36 cellular contexts compared by ENCODE assay signal in the genomic region with DNA sequence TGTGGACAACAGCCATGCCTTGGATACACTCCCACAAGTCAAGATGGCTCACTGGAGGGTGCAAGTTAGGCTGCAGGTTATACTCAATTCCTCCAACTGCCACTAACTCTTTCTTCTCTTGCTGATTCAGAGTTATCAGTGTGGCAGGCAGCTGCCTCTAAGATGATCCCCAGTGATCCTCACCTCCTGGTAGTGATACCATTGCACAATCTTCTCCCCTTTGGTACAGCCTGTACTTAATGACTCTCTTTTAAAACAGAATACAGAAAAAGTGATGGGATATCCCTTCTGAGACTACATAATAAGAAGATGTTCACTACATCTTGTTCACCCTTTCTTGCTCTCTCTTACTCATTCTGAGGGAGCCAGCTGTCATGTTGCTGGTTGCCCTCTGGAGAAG.
"Had no signal": no experiment of that assay in that cellular context is flagged by ENCODE, and none has a peak within 500 bp of the region (broad histone marks: within the 10 kb centered on the region; RNA-seq: fewer than 3 reads in every experiment).

No MANE protein-coding gene starts in this region.

- H3K9me3 Mint-ChIP-seq: activated naive CD4-positive, alpha-beta T cell treated with anti-CD3 and anti-CD28 coated beads, Interleukin-2, amount 50 U/mL, for 24 hours; activated naive CD8-positive, alpha-beta T cell treated with anti-CD3 and anti-CD28 coated beads, Interleukin-2, amount 50 U/mL, for 24 hours; activated T-helper 2 cell treated with anti-CD3 and anti-CD28 coated beads, Interferon-gamma antibody, Interleukin-2, Interleukin-4, amounts not matched to agents 10 μg/mL and 5 μg/mL and 100 μg/mL, durations not matched to agents 14 hours and 24 hours and 36 hours had no signal

- H3K4me3 ChIP-seq: adrenal gland, ascending aorta, breast epithelium, cardiac muscle cell, colonic mucosa, esophagus squamous epithelium, heart left ventricle had no signal

- H3K27ac Mint-ChIP-seq: activated CD4-positive, alpha-beta memory T cell treated with anti-CD3 and anti-CD28 coated beads for 36 hours; activated CD4-positive, alpha-beta T cell treated with anti-CD3 and anti-CD28 coated beads for 36 hours; activated CD4-positive, alpha-beta T cell treated with anti-CD3 and anti-CD28 coated beads, Interleukin-2, amount 10 ng/mL, durations not matched to agents 24 days and 14 days; activated CD8-positive, alpha-beta memory T cell treated with anti-CD3 and anti-CD28 coated beads, Interleukin-2, amount 10 ng/mL, durations not matched to agents 7 days and 5 days; activated CD8-positive, alpha-beta T cell treated with anti-CD3 and anti-CD28 coated beads, Interleukin-2, amount 10 ng/mL, durations not matched to agents 7 days and 5 days; activated naive CD4-positive, alpha-beta T cell treated with anti-CD3 and anti-CD28 coated beads for 36 hours; activated naive CD4-positive, alpha-beta T cell treated with anti-CD3 and anti-CD28 coated beads, Interleukin-2, amount 50 U/mL, for 24 hours; activated naive CD8-positive, alpha-beta T cell treated with anti-CD3 and anti-CD28 coated beads for 36 hours; activated naive CD8-positive, alpha-beta T cell treated with anti-CD3 and anti-CD28 coated beads, Interleukin-2, amount 50 U/mL, for 24 hours; activated T-helper 1 cell treated with anti-CD3 and anti-CD28 coated beads, Interleukin-12 subunit alpha, Interleukin-12 subunit beta, Interleukin-2, Interleukin-4 antibody, amounts not matched to agents 30 ng/mL and 10 ng/mL and 1 ng/mL, durations not matched to agents 14 hours and 24 hours and 36 hours; activated T-helper 2 cell treated with anti-CD3 and anti-CD28 coated beads, Interferon-gamma antibody, Interleukin-2, Interleukin-4, amounts not matched to agents 10 μg/mL and 5 μg/mL and 100 μg/mL, durations not matched to agents 14 hours and 24 hours and 36 hours; brain; T-helper 17 cell; T-helper 2 cell treated with Interferon-gamma antibody and Interleukin-4, amounts not matched to agents 5 μg/mL and 100 μg/mL, for 36 hours had no signal

- H3K4me3 Mint-ChIP-seq: activated CD4-positive, alpha-beta memory T cell treated with anti-CD3 and anti-CD28 coated beads for 36 hours; activated CD4-positive, alpha-beta T cell treated with anti-CD3 and anti-CD28 coated beads for 36 hours; activated CD4-positive, alpha-beta T cell treated with anti-CD3 and anti-CD28 coated beads, Interleukin-2, amount 10 ng/mL, durations not matched to agents 24 days and 14 days; activated CD8-positive, alpha-beta memory T cell treated with anti-CD3 and anti-CD28 coated beads, Interleukin-2, amount 10 ng/mL, durations not matched to agents 7 days and 5 days; activated CD8-positive, alpha-beta T cell treated with anti-CD3 and anti-CD28 coated beads, Interleukin-2, amount 10 ng/mL, durations not matched to agents 7 days and 5 days; activated naive CD4-positive, alpha-beta T cell treated with anti-CD3 and anti-CD28 coated beads for 36 hours; activated naive CD4-positive, alpha-beta T cell treated with anti-CD3 and anti-CD28 coated beads, Interleukin-2, amount 50 U/mL, for 24 hours; activated naive CD8-positive, alpha-beta T cell treated with anti-CD3 and anti-CD28 coated beads for 36 hours; activated naive CD8-positive, alpha-beta T cell treated with anti-CD3 and anti-CD28 coated beads, Interleukin-2, amount 50 U/mL, for 24 hours; activated T-helper 1 cell treated with anti-CD3 and anti-CD28 coated beads, Interleukin-12 subunit alpha, Interleukin-12 subunit beta, Interleukin-2, Interleukin-4 antibody, amounts not matched to agents 30 ng/mL and 10 ng/mL and 1 ng/mL, durations not matched to agents 14 hours and 24 hours and 36 hours; brain; T-helper 17 cell; T-helper 2 cell treated with Interferon-gamma antibody and Interleukin-4, amounts not matched to agents 5 μg/mL and 100 μg/mL, for 36 hours had no signal

- H3K4me1 Mint-ChIP-seq: activated naive CD4-positive, alpha-beta T cell treated with anti-CD3 and anti-CD28 coated beads, Interleukin-2, amount 50 U/mL, for 24 hours; activated naive CD8-positive, alpha-beta T cell treated with anti-CD3 and anti-CD28 coated beads for 36 hours; activated naive CD8-positive, alpha-beta T cell treated with anti-CD3 and anti-CD28 coated beads, Interleukin-2, amount 50 U/mL, for 24 hours; T-helper 17 cell had no signal

- H3K36me3 Mint-ChIP-seq: activated CD4-positive, alpha-beta memory T cell treated with anti-CD3 and anti-CD28 coated beads for 36 hours; activated naive CD8-positive, alpha-beta T cell treated with anti-CD3 and anti-CD28 coated beads for 36 hours; brain had no signal

- FAIRE-seq: frontal cortex had no signal

- ATAC-seq: activated CD4-positive, alpha-beta T cell treated with anti-CD3 and anti-CD28 coated beads for 36 hours; activated CD8-positive, alpha-beta memory T cell treated with anti-CD3 and anti-CD28 coated beads, Interleukin-2, amount 10 ng/mL, durations not matched to agents 7 days and 5 days; activated CD8-positive, alpha-beta T cell treated with anti-CD3 and anti-CD28 coated beads, Interleukin-2, amount 10 ng/mL, durations not matched to agents 7 days and 5 days; activated naive CD8-positive, alpha-beta T cell treated with anti-CD3 and anti-CD28 coated beads, Interleukin-2, amount 50 U/mL, for 24 hours; heart left ventricle; T-helper 17 cell had no signal

- H3K9me3 ChIP-seq: adrenal gland, ascending aorta, breast epithelium, colonic mucosa had no signal

- DNase-seq: activated CD4-positive, alpha-beta memory T cell treated with anti-CD3 and anti-CD28 coated beads for 36 hours; activated CD4-positive, alpha-beta T cell treated with anti-CD3 and anti-CD28 coated beads for 36 hours; activated CD4-positive, alpha-beta T cell treated with anti-CD3 and anti-CD28 coated beads, Interleukin-2, amount 10 ng/mL, durations not matched to agents 24 days and 14 days; activated CD4-positive, CD25-positive, alpha-beta regulatory T cell; activated CD4-positive, CD25-positive, alpha-beta regulatory T cell treated with anti-CD3 and anti-CD28 coated beads, Interleukin-2, amount 50 U/mL, for 72 hours; activated CD8-positive, alpha-beta memory T cell treated with anti-CD3 and anti-CD28 coated beads, Interleukin-2, amount 10 ng/mL, durations not matched to agents 7 days and 5 days; activated CD8-positive, alpha-beta memory T cell treated with anti-CD3 and anti-CD28 coated beads, Interleukin-2, amount 50 U/mL, for 4 hours; activated CD8-positive, alpha-beta T cell treated with anti-CD3 and anti-CD28 coated beads, Interleukin-2, amount 10 ng/mL, durations not matched to agents 7 days and 5 days; activated effector memory CD4-positive, alpha-beta T cell treated with anti-CD3 and anti-CD28 coated beads, Interleukin-2, amount 50 U/mL, for 16 hours; activated naive CD4-positive, alpha-beta T cell treated with anti-CD3 and anti-CD28 coated beads for 36 hours; activated naive CD8-positive, alpha-beta T cell treated with anti-CD3 and anti-CD28 coated beads for 36 hours; activated naive CD8-positive, alpha-beta T cell treated with anti-CD3 and anti-CD28 coated beads, Interleukin-2, amount 50 U/mL, for 24 hours; activated T-cell treated with anti-CD3 and anti-CD28 coated beads, Interleukin-2, amount 50 U/mL, for 1 hour; activated T-cell treated with anti-CD3 and anti-CD28 coated beads, Interleukin-2, amount 50 U/mL, for 48 hours; adrenal gland; central memory CD4-positive, alpha-beta T cell; cerebellar nuclear complex; colonic mucosa; effector CD8-positive, alpha-beta T cell; erythroblast; esophagus squamous epithelium; foreskin fibroblast; glutamatergic neuron; heart left ventricle; T-helper 1 cell; T-helper 17 cell; T1000 had no signal

- H3K27ac ChIP-seq: adrenal gland, ascending aorta, breast epithelium, cardiac muscle cell, colonic mucosa, esophagus squamous epithelium, heart left ventricle had no signal

- H3K36me3 ChIP-seq: adrenal gland, ascending aorta, breast epithelium, cardiac muscle cell, colonic mucosa, esophagus squamous epithelium, heart left ventricle had no signal

- H3K27me3 Mint-ChIP-seq: activated CD4-positive, alpha-beta memory T cell treated with anti-CD3 and anti-CD28 coated beads for 36 hours; activated naive CD4-positive, alpha-beta T cell treated with anti-CD3 and anti-CD28 coated beads, Interleukin-2, amount 50 U/mL, for 24 hours; activated naive CD8-positive, alpha-beta T cell treated with anti-CD3 and anti-CD28 coated beads for 36 hours; activated naive CD8-positive, alpha-beta T cell treated with anti-CD3 and anti-CD28 coated beads, Interleukin-2, amount 50 U/mL, for 24 hours had no signal

- H3K27me3 ChIP-seq: adrenal gland, ascending aorta, breast epithelium, cardiac muscle cell, colonic mucosa, esophagus squamous epithelium, heart left ventricle had no signal

- H3K4me1 ChIP-seq: ascending aorta, breast epithelium, colonic mucosa, esophagus squamous epithelium, heart left ventricle had no signal
